ENCODE assay signal across 28 cellular contexts in the genomic region with DNA sequence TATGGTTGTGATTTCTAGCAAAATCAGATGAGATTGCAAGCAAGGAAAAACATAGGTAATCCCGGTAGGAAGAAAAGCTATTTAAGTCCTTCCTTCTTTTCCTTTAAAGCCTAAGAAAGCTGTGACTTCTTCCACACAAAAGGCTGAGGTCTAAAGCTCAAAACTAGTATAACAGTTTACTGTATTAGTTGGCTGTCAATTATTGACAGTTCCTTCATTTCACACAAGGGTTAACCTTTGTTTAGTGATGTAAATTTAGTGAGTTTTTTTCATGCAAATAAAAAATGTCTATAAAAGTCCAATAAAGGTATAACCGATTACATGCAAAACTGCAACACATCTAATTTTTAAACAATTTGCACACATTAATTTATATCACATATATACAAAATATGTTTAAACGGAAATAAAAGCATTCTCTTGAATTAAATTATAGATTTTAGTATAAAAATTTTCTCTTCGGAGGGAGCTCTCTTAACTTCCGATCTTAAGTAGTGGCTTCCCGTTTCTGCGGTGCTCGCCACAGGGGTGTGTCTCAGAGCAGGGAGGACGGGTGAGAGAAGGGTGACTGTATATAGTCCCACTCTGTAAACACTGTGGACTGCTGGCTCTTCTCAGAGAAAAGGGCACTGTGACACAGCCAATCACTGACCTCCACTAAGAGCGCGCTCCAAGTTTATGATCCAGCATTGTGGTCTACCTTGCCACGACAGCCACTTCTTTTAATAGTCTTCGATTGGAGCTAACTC. TPM values are rescaled to one million over a fixed set of nuclear protein-coding genes. Genes with fewer than 3 reads are reported as not detected.
"Had no signal": no experiment of that assay in that cellular context is flagged by ENCODE, and none has a peak within 500 bp of the region (broad histone marks: within the 10 kb centered on the region; RNA-seq: fewer than 3 reads in every experiment).

No MANE protein-coding gene starts in this region.

- H3K4me3 Mint-ChIP-seq: activated CD4-positive, alpha-beta T cell treated with anti-CD3 and anti-CD28 coated beads, Interleukin-2, amount 10 ng/mL, durations not matched to agents 7 days and 5 days; activated CD8-positive, alpha-beta memory T cell treated with anti-CD3 and anti-CD28 coated beads, Interleukin-2, amount 10 ng/mL, durations not matched to agents 7 days and 5 days; activated CD8-positive, alpha-beta T cell treated with anti-CD3 and anti-CD28 coated beads for 36 hours; activated T-helper 1 cell treated with anti-CD3 and anti-CD28 coated beads, Interleukin-12 subunit alpha, Interleukin-12 subunit beta, Interleukin-2, Interleukin-4 antibody, amounts not matched to agents 30 ng/mL and 10 ng/mL and 1 ng/mL, durations not matched to agents 14 hours and 24 hours and 36 hours; mesothelial cell of epicardium; nephron had no signal

- H3K9me3 Mint-ChIP-seq: activated CD4-positive, alpha-beta T cell treated with anti-CD3 and anti-CD28 coated beads, Interleukin-2, amount 10 ng/mL, durations not matched to agents 7 days and 5 days; activated CD8-positive, alpha-beta T cell treated with anti-CD3 and anti-CD28 coated beads for 36 hours; activated naive CD4-positive, alpha-beta T cell treated with anti-CD3 and anti-CD28 coated beads, Interleukin-2, amount 50 U/mL, for 72 hours; activated T-helper 1 cell treated with anti-CD3 and anti-CD28 coated beads, Interleukin-12 subunit alpha, Interleukin-12 subunit beta, Interleukin-2, Interleukin-4 antibody, amounts not matched to agents 30 ng/mL and 10 ng/mL and 1 ng/mL, durations not matched to agents 14 hours and 24 hours and 36 hours; immature natural killer cell; nephron had no signal

- ATAC-seq: activated CD8-positive, alpha-beta memory T cell treated with anti-CD3 and anti-CD28 coated beads, Interleukin-2, amount 10 ng/mL, durations not matched to agents 7 days and 5 days; activated CD8-positive, alpha-beta T cell treated with anti-CD3 and anti-CD28 coated beads for 36 hours; activated naive CD4-positive, alpha-beta T cell treated with anti-CD3 and anti-CD28 coated beads, Interleukin-2, amount 50 U/mL, for 72 hours; foreskin keratinocyte; psoas muscle had no signal

- H3K27me3 Mint-ChIP-seq: activated CD4-positive, alpha-beta T cell treated with anti-CD3 and anti-CD28 coated beads, Interleukin-2, amount 10 ng/mL, durations not matched to agents 7 days and 5 days; activated CD8-positive, alpha-beta T cell treated with anti-CD3 and anti-CD28 coated beads for 36 hours had no signal

- H3K27ac ChIP-seq: ascending aorta, foreskin keratinocyte, left ventricle myocardium inferior, neutrophil, ovary, psoas muscle, right atrium auricular region, thoracic aorta, VCaP had no signal

- DNase-seq: activated CD4-positive, alpha-beta T cell treated with anti-CD3 and anti-CD28 coated beads, Interleukin-2, amount 10 ng/mL, durations not matched to agents 7 days and 5 days; activated CD4-positive, CD25-positive, alpha-beta regulatory T cell treated with anti-CD3 and anti-CD28 coated beads, Interleukin-2, amount 50 U/mL, for 72 hours; activated CD8-positive, alpha-beta memory T cell treated with anti-CD3 and anti-CD28 coated beads, Interleukin-2, amount 10 ng/mL, durations not matched to agents 7 days and 5 days; activated CD8-positive, alpha-beta T cell treated with anti-CD3 and anti-CD28 coated beads for 36 hours; activated gamma-delta T cell treated with Interleukin-2 at 50 U/mL for 16 hours; central memory CD4-positive, alpha-beta T cell; effector memory CD4-positive, alpha-beta T cell; foreskin keratinocyte; immature natural killer cell; kidney glomerular epithelial cell; left ventricle myocardium inferior; mammary epithelial cell; ovary; psoas muscle; stimulated activated CD4-positive, alpha-beta T cell treated with anti-CD3 and anti-CD28 coated beads, Interleukin-4, amount 100 ng/mL, for 24 hours; stimulated activated naive CD4-positive, alpha-beta T cell treated with Interleukin-2 at 50 U/mL for 16 hours had no signal

- H3K27ac Mint-ChIP-seq: activated CD4-positive, alpha-beta T cell treated with anti-CD3 and anti-CD28 coated beads, Interleukin-2, amount 10 ng/mL, durations not matched to agents 7 days and 5 days; activated CD8-positive, alpha-beta memory T cell treated with anti-CD3 and anti-CD28 coated beads, Interleukin-2, amount 10 ng/mL, durations not matched to agents 7 days and 5 days; activated CD8-positive, alpha-beta T cell treated with anti-CD3 and anti-CD28 coated beads for 36 hours; activated naive CD4-positive, alpha-beta T cell treated with anti-CD3 and anti-CD28 coated beads, Interleukin-2, amount 50 U/mL, for 72 hours; activated T-helper 1 cell treated with anti-CD3 and anti-CD28 coated beads, Interleukin-12 subunit alpha, Interleukin-12 subunit beta, Interleukin-2, Interleukin-4 antibody, amounts not matched to agents 30 ng/mL and 10 ng/mL and 1 ng/mL, durations not matched to agents 14 hours and 24 hours and 36 hours; mesothelial cell of epicardium; nephron had no signal

- H3K9me3 ChIP-seq: ascending aorta, left ventricle myocardium inferior, neutrophil, ovary, psoas muscle, right atrium auricular region, thoracic aorta had no signal

- H3K4me3 ChIP-seq: ascending aorta, left ventricle myocardium inferior, ovary, psoas muscle, right atrium auricular region, thoracic aorta had no signal

- H3K4me1 Mint-ChIP-seq: activated CD4-positive, alpha-beta T cell treated with anti-CD3 and anti-CD28 coated beads, Interleukin-2, amount 10 ng/mL, durations not matched to agents 7 days and 5 days; activated CD8-positive, alpha-beta memory T cell treated with anti-CD3 and anti-CD28 coated beads, Interleukin-2, amount 10 ng/mL, durations not matched to agents 7 days and 5 days; mesothelial cell of epicardium; nephron had no signal

- H3K4me1 ChIP-seq: ascending aorta, foreskin keratinocyte, left ventricle myocardium inferior, psoas muscle, right atrium auricular region had no signal

- H3K36me3 ChIP-seq: ascending aorta, left ventricle myocardium inferior, neutrophil, ovary, right atrium auricular region, thoracic aorta had no signal

- H3K27me3 ChIP-seq: ascending aorta, foreskin keratinocyte, neutrophil, ovary, right atrium auricular region had no signal

- H3K36me3 Mint-ChIP-seq: activated CD8-positive, alpha-beta memory T cell treated with anti-CD3 and anti-CD28 coated beads, Interleukin-2, amount 10 ng/mL, durations not matched to agents 7 days and 5 days; activated naive CD4-positive, alpha-beta T cell treated with anti-CD3 and anti-CD28 coated beads, Interleukin-2, amount 50 U/mL, for 72 hours had no signal

RNA-seq across cellular contexts. Expression of gene TTR, which starts 33.4 kb away (rescaled TPM):
- total RNA-seq: activated CD4-positive, alpha-beta T cell treated with anti-CD3 and anti-CD28 coated beads, Interleukin-2, amount 10 ng/mL, durations not matched to agents 7 days and 5 days; activated CD8-positive, alpha-beta memory T cell treated with anti-CD3 and anti-CD28 coated beads, Interleukin-2, amount 10 ng/mL, durations not matched to agents 7 days and 5 days; activated CD8-positive, alpha-beta T cell treated with anti-CD3 and anti-CD28 coated beads for 36 hours; activated naive CD4-positive, alpha-beta T cell treated with anti-CD3 and anti-CD28 coated beads, Interleukin-2, amount 50 U/mL, for 72 hours; activated T-helper 1 cell treated with anti-CD3 and anti-CD28 coated beads, Interleukin-12 subunit alpha, Interleukin-12 subunit beta, Interleukin-2, Interleukin-4 antibody, amounts not matched to agents 30 ng/mL and 10 ng/mL and 1 ng/mL, durations not matched to agents 14 hours and 24 hours and 36 hours; dermis microvascular lymphatic vessel endothelial cell; foreskin keratinocyte; glomerular endothelial cell; left ventricle myocardium inferior; mammary epithelial cell; mesothelial cell of epicardium; psoas muscle; right atrium auricular region; T-helper 2 cell treated with Interferon-gamma antibody and Interleukin-4, amounts not matched to agents 100 ng/mL and 5 ng/mL, for 36 hours; thoracic aorta had no signal
- polyA plus RNA-seq: foreskin keratinocyte, immature natural killer cell, mammary epithelial cell, ovary had no signal
